In the genomic region with DNA sequence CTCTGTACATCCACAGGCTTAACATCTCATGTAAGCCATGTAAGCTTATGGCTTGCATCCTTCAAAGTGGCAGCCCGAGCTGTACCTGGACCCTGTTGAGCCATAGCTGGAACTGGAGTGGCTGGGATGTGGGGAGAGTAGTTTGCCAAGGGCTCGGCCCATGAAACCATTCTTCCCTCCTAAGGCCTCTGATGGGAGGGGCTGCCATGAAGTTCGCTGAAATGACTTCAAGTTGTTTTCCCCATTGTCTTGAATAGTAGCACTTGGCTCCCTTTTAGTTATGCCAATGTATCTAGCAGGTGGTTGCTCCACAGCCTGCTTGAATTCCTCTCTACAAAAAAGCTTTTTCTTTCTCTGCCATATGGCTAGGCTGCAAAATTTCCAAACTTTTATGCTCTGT, we compare ENCODE assay signal across 7 cellular contexts.
"Had no signal": no experiment of that assay in that cellular context is flagged by ENCODE, and none has a peak within 500 bp of the region (broad histone marks: within the 10 kb centered on the region; RNA-seq: fewer than 3 reads in every experiment).

No MANE protein-coding gene starts in this region.

- DNase-seq: GM23248, HFFc6, IMR-90, KG1 had no signal

- H3K36me3 ChIP-seq: HAP-1 had no signal

- ATAC-seq: HCT116, K562 had no signal

- H3K4me3 Mint-ChIP-seq: HFFc6 had no signal

- H3K4me3 ChIP-seq: GM23248, HAP-1, K562 had no signal

- H3K9me3 Mint-ChIP-seq: HFFc6 had no signal

- H3K27ac Mint-ChIP-seq: HFFc6 had no signal

- H2AFZ ChIP-seq: GM23248 had no signal

- H3K27ac ChIP-seq: GM23248 had no signal

- H3K9me3 ChIP-seq: HAP-1 had no signal

- H3K9ac ChIP-seq: GM23248 had no signal
